In the genomic region with DNA sequence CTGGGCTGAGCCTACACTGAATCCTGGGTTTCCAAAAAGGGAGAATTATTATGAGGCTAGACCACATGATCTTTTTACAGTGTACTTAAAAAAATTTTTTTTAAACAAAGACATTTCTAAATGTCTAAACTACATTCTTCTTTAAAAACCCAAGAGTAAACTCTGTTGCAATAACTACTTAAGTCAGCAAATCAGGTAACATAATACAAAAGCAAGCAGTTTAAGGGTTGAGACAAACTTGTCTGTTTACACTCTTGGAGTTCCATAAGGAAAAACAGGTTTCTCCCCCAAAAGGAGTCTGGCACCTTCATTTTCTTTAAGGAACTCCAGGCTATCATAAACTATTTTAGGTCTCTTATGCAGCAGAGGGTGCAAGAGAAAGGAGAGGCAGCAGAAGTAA, we compare ENCODE assay signal across 34 cellular contexts. TPM values are rescaled to one million over a fixed set of nuclear protein-coding genes. Genes with fewer than 3 reads are reported as not detected.
A peak's percentile ranks its signal among the peaks of the same experiment; 100 is the strongest.
DNase-seq lines count a peak whose midpoint lies in the region; ATAC-seq, FAIRE-seq and TF ChIP-seq lines count a peak whose summit lies in the region.
"Had no signal": no experiment of that assay in that cellular context is flagged by ENCODE, and none has a peak within 500 bp of the region (broad histone marks: within the 10 kb centered on the region; RNA-seq: fewer than 3 reads in every experiment).

No MANE protein-coding gene starts in this region.

- TF ChIP-seq CTCF in HepG2 (CRISPR knock-in tag; IDR thresholded peaks at IDR 0.05) (no peak), right lobe of liver (IDR thresholded peaks at IDR 0.05) (no peak), WTC11 (IDR thresholded peaks at IDR 0.05) (no peak), fibroblast of villous mesenchyme (IDR thresholded peaks at IDR 0.05; ENCODE audit: insufficient read depth, low read depth, low read length) (no peak), type B pancreatic cell (conservative IDR thresholded peaks at IDR 0.05) (no peak), OCI-LY7 (conservative IDR thresholded peaks at IDR 0.05; ENCODE audit: low read length) (no peak)

- peaks cover 9% of the 10 kb centered on the region for H3K36me3 Mint-ChIP-seq in WTC11
- no peaks in the 10 kb centered on the region for H3K36me3 Mint-ChIP-seq in type B pancreatic cell
- H3K36me3 Mint-ChIP-seq in T-cell: no peaks in the 10 kb centered on the region

- no peaks in the 10 kb centered on the region for H3K9me3 ChIP-seq in HepG2 (ENCODE audit: low read length)
- H3K9me3 ChIP-seq in right lobe of liver: no peaks in the 10 kb centered on the region
- H3K9me3 ChIP-seq in OCI-LY7 (ENCODE audit: low read length): no peaks in the 10 kb centered on the region

- TF ChIP-seq EP300 in HepG2 (IDR thresholded peaks at IDR 0.05; ENCODE audit: low read depth in 2 of 2, low read length in 2 of 2): no peak
- TF ChIP-seq EP300 in HepG2 (CRISPR knock-in tag; IDR thresholded peaks at IDR 0.05; ENCODE audit: borderline replicate concordance): no peak

- H3K4me2 ChIP-seq in HepG2 (ENCODE audit: low read depth, low read length) (no peak overlapping the region), OCI-LY7 (ENCODE audit: low read length) (no peak overlapping the region)

- POLR2A ChIA-PET in HepG2 (lab: Yijun Ruan, JAX): no interaction called here
- POLR2A ChIA-PET in WTC11 (lab: Charles Lee): no interaction called here
- POLR2A ChIA-PET in T-cell (lab: Charles Lee): no interaction called here
- POLR2A ChIA-PET in OCI-LY7 (lab: Charles Lee): interaction anchor here (0.6 to 0.7 kb wide), 3 partner anchors 60 to 189 kb away, joined by 3 to 4 read pairs (median 3); no protein-coding TSS in a partner anchor

- H3K27me3 ChIP-seq in HepG2 (ENCODE audit: control insufficient read depth in 1 of 2, insufficient read depth in 2 of 2, low read length in 2 of 2) (no peaks in the 10 kb centered on the region), right lobe of liver (no peaks in the 10 kb centered on the region)
- H3K27me3 ChIP-seq: right atrium auricular region had no signal

- CTCF ChIA-PET in HepG2 (lab: Yijun Ruan, JAX; ENCODE audit: low intra/inter-chr PET ratio, low total read pairs): no interaction called here
- CTCF ChIA-PET in WTC11 (lab: Charles Lee): no interaction called here
- CTCF ChIA-PET in T-cell (lab: Charles Lee): interaction anchor here in 1 of 2 donors (0.7 kb wide), 1 partner anchor 1955 kb away, joined by 3 read pairs; no protein-coding TSS in a partner anchor
- CTCF ChIA-PET in OCI-LY7 (lab: Charles Lee; ENCODE audit: unreplicated experiment): no interaction called here

- no peak for DNase-seq in HepG2 (ENCODE audit: low spot score)
- no peak for DNase-seq in right lobe of liver
- no peak for DNase-seq in WTC11 (ENCODE audit: low spot score)
- peak; percentile 58 for DNase-seq in fibroblast of villous mesenchyme (ENCODE audit: low read depth)
- no peak for DNase-seq in type B pancreatic cell (ENCODE audit: extremely low spot score, unreplicated experiment)
- DNase-seq in T-cell: no peak
- no peak for DNase-seq in AG08396 (ENCODE audit: low spot score)
- DNase-seq in OCI-LY7 (ENCODE audit: low spot score): no peak
- DNase-seq: 8988T; activated CD4-positive, alpha-beta T cell treated with anti-CD3 and anti-CD28 coated beads for 4 hours; activated CD8-positive, alpha-beta T cell treated with anti-CD3 and anti-CD28 coated beads, Interleukin-2, amount 10 ng/mL, durations not matched to agents 7 days and 5 days; hypothalamus; immature natural killer cell; left cardiac atrium; NCI-H146; NCI-H2107; NCI-H446 treated with DMSO at 0.1 percent for 48 hours; OCI-M1; posterior cingulate gyrus; stimulated activated CD4-positive, alpha-beta T cell treated with anti-CD3 and anti-CD28 coated beads, Interleukin-1b, Interleukin-23, amount 100 ng/mL, for 48 hours; stimulated activated naive CD8-positive, alpha-beta T cell treated with anti-CD3 and anti-CD28 coated beads, Interleukin-15, Interleukin-2, amounts not matched to agents 100 U/mL and 50 U/mL, for 24 hours had no signal

- no peaks in the 10 kb centered on the region for H3K36me3 ChIP-seq in HepG2 (replicated peaks in 1 of 2; ENCODE audit: control insufficient read depth in 1 of 2, insufficient read depth in 2 of 2, low read length in 2 of 2)
- H3K36me3 ChIP-seq in right lobe of liver: no peaks in the 10 kb centered on the region
- no peaks in the 10 kb centered on the region for H3K36me3 ChIP-seq in OCI-LY7 (ENCODE audit: insufficient read depth, low read length)
- H3K36me3 ChIP-seq: right atrium auricular region had no signal

- BruUV-seq in HepG2 (replicated peaks; lab: Mats Ljungman, UMichigan) (no TSS peak), OCI-LY7 (replicated peaks; lab: Mats Ljungman, UMichigan) (no TSS peak)

- H3K27ac Mint-ChIP-seq in WTC11: peak overlapping the region; percentile 95
- peak overlapping the region; percentile 5 for H3K27ac Mint-ChIP-seq in type B pancreatic cell
- peak overlapping the region in 1 of 2 donors; percentile 55 for H3K27ac Mint-ChIP-seq in T-cell
- H3K27ac Mint-ChIP-seq: activated CD8-positive, alpha-beta T cell treated with anti-CD3 and anti-CD28 coated beads, Interleukin-2, amount 10 ng/mL, durations not matched to agents 7 days and 5 days; activated naive CD4-positive, alpha-beta T cell treated with anti-CD3 and anti-CD28 coated beads, Interleukin-2, amount 50 U/mL, for 24 hours; immature natural killer cell; memory B cell had no signal

- intact Hi-C loops in HepG2 (cut with micrococcal nuclease; ENCODE audit: unreplicated experiment) (no loop called here), right lobe of liver (cut with DNase I) (no loop called here), OCI-LY7 (cut with micrococcal nuclease; ENCODE audit: unreplicated experiment) (loop anchor here (10.0 kb wide), 1 partner anchor 937 kb away; no protein-coding TSS in a partner anchor)

- H3K4me1 ChIP-seq in HepG2 (ENCODE audit: insufficient read depth, low read length) (no peaks in the 10 kb centered on the region), right lobe of liver (no peaks in the 10 kb centered on the region), OCI-LY7 (ENCODE audit: insufficient read depth, low read length, poor library complexity, severe bottlenecking) (no peaks in the 10 kb centered on the region)
- H3K4me1 ChIP-seq: right atrium auricular region had no signal

- H3K4me3 ChIP-seq in HepG2 (replicated peaks in 1 of 3; ENCODE audit: insufficient read depth in 1 of 3, low read depth in 2 of 3, low read length in 3 of 3): no peak overlapping the region
- no peak overlapping the region for H3K4me3 ChIP-seq in right lobe of liver
- no peak overlapping the region for H3K4me3 ChIP-seq in fibroblast of villous mesenchyme (ENCODE audit: low read depth, low read length)
- no peak overlapping the region for H3K4me3 ChIP-seq in OCI-LY7 (ENCODE audit: low read depth, low read length, poor library complexity, severe bottlenecking)
- H3K4me3 ChIP-seq: right atrium auricular region had no signal

- no peaks in the 10 kb centered on the region for H3K9me2 ChIP-seq in OCI-LY7 (ENCODE audit: insufficient read depth, low read length)

- ATAC-seq in HepG2 (no peak), right lobe of liver (no peak), WTC11 (no peak), T-cell (replicated peaks in 1 of 4) (no peak)
- ATAC-seq: activated CD8-positive, alpha-beta T cell treated with anti-CD3 and anti-CD28 coated beads, Interleukin-2, amount 10 ng/mL, durations not matched to agents 7 days and 5 days; left cardiac atrium; Right ventricle myocardium inferior; stimulated activated naive CD8-positive, alpha-beta T cell treated with anti-CD3 and anti-CD28 coated beads, Interleukin-15, Interleukin-2, amounts not matched to agents 100 U/mL and 50 U/mL, for 24 hours had no signal

- H4K20me1 ChIP-seq in HepG2 (ENCODE audit: insufficient read depth, low read length) (no peaks in the 10 kb centered on the region), OCI-LY7 (ENCODE audit: insufficient read depth, low read length) (no peaks in the 10 kb centered on the region)

- H3K27ac ChIP-seq in HepG2 (ENCODE audit: extremely low read length, insufficient read depth, low read length): no peak overlapping the region
- no peak overlapping the region for H3K27ac ChIP-seq in right lobe of liver
- H3K27ac ChIP-seq in OCI-LY7 (ENCODE audit: low read depth, low read length, poor library complexity, severe bottlenecking): no peak overlapping the region
- H3K27ac ChIP-seq: right atrium auricular region had no signal

- H3K9ac ChIP-seq in HepG2 (ENCODE audit: insufficient read depth, low read depth, low read length): no peak overlapping the region

- FAIRE-seq in HepG2 (lab: Jason Lieb, UNC): no peak
- FAIRE-seq: endothelial cell of umbilical vein, H54, urothelium cell line had no signal

- in situ Hi-C loops in HepG2 (cut with HindIII; ENCODE audit: extremely low pct_ligation_motif_present, low pct_unique_long_range_greater_than_20kb): no loop called here

- H3K9me3 Mint-ChIP-seq in WTC11 (peaks cover 26% of the 10 kb centered on the region), type B pancreatic cell (peaks cover 7% of the 10 kb centered on the region), T-cell (peaks cover 0 to 9% (median 6%) of the 10 kb centered on the region in 3 donors)
- H3K9me3 Mint-ChIP-seq: activated naive CD4-positive, alpha-beta T cell treated with anti-CD3 and anti-CD28 coated beads, Interleukin-2, amount 50 U/mL, for 24 hours; memory B cell had no signal

- no peak for TF ChIP-seq RAD21 in HepG2 (CRISPR knock-in tag; IDR thresholded peaks at IDR 0.05)

- H3K4me3 Mint-ChIP-seq in WTC11 (peak overlapping the region; percentile 30; the same call in 1 of the 2 replicates), type B pancreatic cell (peak overlapping the region; percentile 37), T-cell (no peak overlapping the region)
- H3K4me3 Mint-ChIP-seq: activated CD8-positive, alpha-beta T cell treated with anti-CD3 and anti-CD28 coated beads, Interleukin-2, amount 10 ng/mL, durations not matched to agents 7 days and 5 days; activated naive CD4-positive, alpha-beta T cell treated with anti-CD3 and anti-CD28 coated beads, Interleukin-2, amount 50 U/mL, for 24 hours; immature natural killer cell; memory B cell had no signal

- H2AFZ ChIP-seq in HepG2 (ENCODE audit: low read length) (no peak overlapping the region), OCI-LY7 (ENCODE audit: low read length) (no peak overlapping the region)

- H3K27me3 Mint-ChIP-seq in WTC11 (ENCODE audit: low read depth) (no peaks in the 10 kb centered on the region), type B pancreatic cell (no peaks in the 10 kb centered on the region), T-cell (no peaks in the 10 kb centered on the region)

- TF ChIP-seq POLR2A in HepG2 (IDR thresholded peaks at IDR 0.05; ENCODE audit: insufficient read depth in 1 of 2, low read depth in 2 of 2, low read length in 2 of 2) (no peak), right lobe of liver (IDR thresholded peaks at IDR 0.05) (no peak)

- H3K4me1 Mint-ChIP-seq in WTC11: peaks cover 38% of the 10 kb centered on the region
- peaks cover 5% of the 10 kb centered on the region for H3K4me1 Mint-ChIP-seq in type B pancreatic cell (ENCODE audit: unreplicated experiment)
- H3K4me1 Mint-ChIP-seq in T-cell: no peaks in the 10 kb centered on the region
- H3K4me1 Mint-ChIP-seq: activated naive CD4-positive, alpha-beta T cell treated with anti-CD3 and anti-CD28 coated beads, Interleukin-2, amount 50 U/mL, for 24 hours; immature natural killer cell; memory B cell had no signal

- H3K79me2 ChIP-seq in HepG2 (ENCODE audit: insufficient read depth, low read length) (no peaks in the 10 kb centered on the region), OCI-LY7 (ENCODE audit: insufficient read depth, low read depth, low read length) (no peaks in the 10 kb centered on the region)

RNA-seq across cellular contexts. Expression of a gene that starts 12.5 kb away (rescaled TPM):
- total RNA-seq in HepG2 (2016; rRNA removed; fragmentation: Illumina TruSeq; extraction: Trizol) (not detected in 2 replicates), right lobe of liver (under 1 TPM in 1 of 6 experiments, not detected in 5; 0.15 TPM), WTC11 (2021) (1.1 to 2.2 TPM (median 1.3 TPM) in 3 replicates), fibroblast of villous mesenchyme (0.43 TPM in 1 of 2 replicates, not detected in the other), type B pancreatic cell (ENCODE audit: low replicate concordance) (0.50 and 3.1 TPM in 2 replicates), T-cell (not detected), OCI-LY7 (2022) (0.30 TPM in 1 of 2 replicates, not detected in the other)
- total RNA-seq in HepG2 (2016; cell fraction: cytosol; rRNA removed; fragmentation: Illumina TruSeq; extraction: Trizol; ENCODE audit: low read depth): not detected in 2 replicates
- not detected in 2 replicates for total RNA-seq in HepG2 (2016; cell fraction: insoluble cytoplasmic fraction; rRNA removed; fragmentation: Illumina TruSeq; extraction: Trizol)
- total RNA-seq in HepG2 (2016; cell fraction: membrane; rRNA removed; fragmentation: Illumina TruSeq; extraction: Trizol): not detected in 2 replicates
- not detected in 2 replicates for total RNA-seq in HepG2 (2016; cell fraction: nucleus; rRNA removed; fragmentation: Illumina TruSeq; extraction: Trizol)
- not detected in 2 replicates for polyA plus RNA-seq in HepG2 (2011; rRNA removed)
- polyA plus RNA-seq in HepG2 (2011; cell fraction: cytosol; rRNA removed): not detected in 2 replicates
- polyA plus RNA-seq in HepG2 (2011; cell fraction: nucleus; rRNA removed): not detected in 2 replicates
- not detected in 2 replicates for polyA plus RNA-seq in HepG2 (2012)
- not detected in 2 replicates for polyA plus RNA-seq in HepG2 (2016; cell fraction: cytosol; fragmentation: Illumina TruSeq; extraction: Trizol; ENCODE audit: low read depth)
- not detected in 2 replicates for polyA plus RNA-seq in HepG2 (2016; cell fraction: insoluble cytoplasmic fraction; fragmentation: Illumina TruSeq; extraction: Trizol; ENCODE audit: low read depth)
- polyA plus RNA-seq in HepG2 (2016; cell fraction: membrane; fragmentation: Illumina TruSeq; extraction: Trizol; ENCODE audit: low read depth): not detected in 2 replicates
- polyA plus RNA-seq in HepG2 (2016; cell fraction: nucleus; fragmentation: Illumina TruSeq; extraction: Trizol; ENCODE audit: insufficient read depth, low read depth): not detected in 2 replicates
- not detected in 2 replicates for polyA minus RNA-seq in HepG2 (2011; rRNA and poly(A)+ RNA removed; ENCODE audit: low replicate concordance)
- polyA minus RNA-seq in HepG2 (2011; cell fraction: cytosol; rRNA and poly(A)+ RNA removed): not detected in 2 replicates
- polyA minus RNA-seq in HepG2 (2011; cell fraction: nucleus; rRNA and poly(A)+ RNA removed): not detected in 2 replicates
- total RNA-seq in OCI-LY7 (2014; rRNA removed; shearing (Covaris generic)): not detected in 2 replicates
- total RNA-seq: activated CD8-positive, alpha-beta T cell treated with anti-CD3 and anti-CD28 coated beads, Interleukin-2, amount 10 ng/mL, durations not matched to agents 7 days and 5 days; chondrocyte; LHCN-M2 had no signal
- polyA plus RNA-seq: immature natural killer cell had no signal

RNA-seq across cellular contexts. Expression of a gene that starts 32.6 kb away (rescaled TPM):
- 14.3 and 18.8 TPM in 2 replicates for total RNA-seq in HepG2 (2016; rRNA removed; fragmentation: Illumina TruSeq; extraction: Trizol)
- 2.4 and 2.5 TPM in 2 replicates for total RNA-seq in HepG2 (2016; cell fraction: cytosol; rRNA removed; fragmentation: Illumina TruSeq; extraction: Trizol; ENCODE audit: low read depth)
- 14.9 and 16.8 TPM in 2 replicates for total RNA-seq in HepG2 (2016; cell fraction: insoluble cytoplasmic fraction; rRNA removed; fragmentation: Illumina TruSeq; extraction: Trizol)
- total RNA-seq in HepG2 (2016; cell fraction: membrane; rRNA removed; fragmentation: Illumina TruSeq; extraction: Trizol): 4.0 and 4.7 TPM in 2 replicates
- 14.8 and 15.8 TPM in 2 replicates for total RNA-seq in HepG2 (2016; cell fraction: nucleus; rRNA removed; fragmentation: Illumina TruSeq; extraction: Trizol)
- 7.4 and 7.6 TPM in 2 replicates for polyA plus RNA-seq in HepG2 (2011; rRNA removed)
- polyA plus RNA-seq in HepG2 (2011; cell fraction: cytosol; rRNA removed): 4.5 and 6.7 TPM in 2 replicates
- polyA plus RNA-seq in HepG2 (2011; cell fraction: nucleus; rRNA removed): 7.4 and 7.5 TPM in 2 replicates
- 7.7 and 9.3 TPM in 2 replicates for polyA plus RNA-seq in HepG2 (2012)
- polyA plus RNA-seq in HepG2 (2016; cell fraction: cytosol; fragmentation: Illumina TruSeq; extraction: Trizol; ENCODE audit: low read depth): 0.67 and 0.69 TPM in 2 replicates
- 12.9 and 13.2 TPM in 2 replicates for polyA plus RNA-seq in HepG2 (2016; cell fraction: insoluble cytoplasmic fraction; fragmentation: Illumina TruSeq; extraction: Trizol; ENCODE audit: low read depth)
- polyA plus RNA-seq in HepG2 (2016; cell fraction: membrane; fragmentation: Illumina TruSeq; extraction: Trizol; ENCODE audit: low read depth): 1.3 and 1.6 TPM in 2 replicates
- 9.9 and 10.8 TPM in 2 replicates for polyA plus RNA-seq in HepG2 (2016; cell fraction: nucleus; fragmentation: Illumina TruSeq; extraction: Trizol; ENCODE audit: insufficient read depth, low read depth)
- 7.8 and 22.8 TPM in 2 replicates for polyA minus RNA-seq in HepG2 (2011; rRNA and poly(A)+ RNA removed; ENCODE audit: low replicate concordance)
- 4.9 TPM in 2 replicates for polyA minus RNA-seq in HepG2 (2011; cell fraction: cytosol; rRNA and poly(A)+ RNA removed)
- 20.4 and 23.3 TPM in 2 replicates for polyA minus RNA-seq in HepG2 (2011; cell fraction: nucleus; rRNA and poly(A)+ RNA removed)
- total RNA-seq in right lobe of liver: 10 to 100 TPM in 5 of 6 experiments, 1 to 10 TPM in 1; 9.2 to 15.5 (median 12.5) TPM
- total RNA-seq in WTC11 (2021): 10.4 to 12.5 TPM (median 12.1 TPM) in 3 replicates
- total RNA-seq in fibroblast of villous mesenchyme: 20.9 and 33.2 TPM in 2 replicates
- total RNA-seq in type B pancreatic cell (ENCODE audit: low replicate concordance): 22.8 and 23.6 TPM in 2 replicates
- 10 to 100 TPM; 28.7 to 34.5 (median 31.2) TPM for total RNA-seq in T-cell
- 17.5 and 28.2 TPM in 2 replicates for total RNA-seq in OCI-LY7 (2014; rRNA removed; shearing (Covaris generic))
- total RNA-seq in OCI-LY7 (2022): 22.6 and 25.7 TPM in 2 replicates

RNA-seq across cellular contexts. Expression of a gene that starts 47.0 kb away (rescaled TPM):
- not detected in 2 replicates for total RNA-seq in HepG2 (2016; rRNA removed; fragmentation: Illumina TruSeq; extraction: Trizol)
- not detected in 2 replicates for total RNA-seq in HepG2 (2016; cell fraction: cytosol; rRNA removed; fragmentation: Illumina TruSeq; extraction: Trizol; ENCODE audit: low read depth)
- not detected in 2 replicates for total RNA-seq in HepG2 (2016; cell fraction: insoluble cytoplasmic fraction; rRNA removed; fragmentation: Illumina TruSeq; extraction: Trizol)
- total RNA-seq in HepG2 (2016; cell fraction: membrane; rRNA removed; fragmentation: Illumina TruSeq; extraction: Trizol): not detected in 2 replicates
- not detected in 2 replicates for total RNA-seq in HepG2 (2016; cell fraction: nucleus; rRNA removed; fragmentation: Illumina TruSeq; extraction: Trizol)
- not detected in 2 replicates for polyA plus RNA-seq in HepG2 (2011; rRNA removed)
- not detected in 2 replicates for polyA plus RNA-seq in HepG2 (2011; cell fraction: cytosol; rRNA removed)
- not detected in 2 replicates for polyA plus RNA-seq in HepG2 (2011; cell fraction: nucleus; rRNA removed)
- polyA plus RNA-seq in HepG2 (2012): not detected in 2 replicates
- not detected in 2 replicates for polyA plus RNA-seq in HepG2 (2016; cell fraction: cytosol; fragmentation: Illumina TruSeq; extraction: Trizol; ENCODE audit: low read depth)
- polyA plus RNA-seq in HepG2 (2016; cell fraction: insoluble cytoplasmic fraction; fragmentation: Illumina TruSeq; extraction: Trizol; ENCODE audit: low read depth): not detected in 2 replicates
- not detected in 2 replicates for polyA plus RNA-seq in HepG2 (2016; cell fraction: membrane; fragmentation: Illumina TruSeq; extraction: Trizol; ENCODE audit: low read depth)
- not detected in 2 replicates for polyA plus RNA-seq in HepG2 (2016; cell fraction: nucleus; fragmentation: Illumina TruSeq; extraction: Trizol; ENCODE audit: insufficient read depth, low read depth)
- polyA minus RNA-seq in HepG2 (2011; rRNA and poly(A)+ RNA removed; ENCODE audit: low replicate concordance): not detected in 2 replicates
- polyA minus RNA-seq in HepG2 (2011; cell fraction: cytosol; rRNA and poly(A)+ RNA removed): not detected in 2 replicates
- polyA minus RNA-seq in HepG2 (2011; cell fraction: nucleus; rRNA and poly(A)+ RNA removed): not detected in 2 replicates
- total RNA-seq in right lobe of liver: not detected
- not detected in 3 replicates for total RNA-seq in WTC11 (2021)
- total RNA-seq in fibroblast of villous mesenchyme: not detected in 2 replicates
- not detected in 2 replicates for total RNA-seq in type B pancreatic cell (ENCODE audit: low replicate concordance)
- total RNA-seq in T-cell: not detected
- not detected in 2 replicates for total RNA-seq in OCI-LY7 (2014; rRNA removed; shearing (Covaris generic))
- not detected in 2 replicates for total RNA-seq in OCI-LY7 (2022)
- total RNA-seq: activated CD8-positive, alpha-beta T cell treated with anti-CD3 and anti-CD28 coated beads, Interleukin-2, amount 10 ng/mL, durations not matched to agents 7 days and 5 days; chondrocyte; endothelial cell of umbilical vein; fibroblast of lung; glomerular endothelial cell; left cardiac atrium; LHCN-M2; right atrium auricular region; Right ventricle myocardium inferior; T-helper 2 cell treated with Interferon-gamma antibody and Interleukin-4, amounts not matched to agents 100 ng/mL and 5 ng/mL, for 36 hours; temporal lobe had no signal
- polyA plus RNA-seq: endothelial cell of umbilical vein, fibroblast of lung, immature natural killer cell had no signal

Comparison
In these comparisons a context has a peak if more than half of its experiments do, and no peak if none do; other contexts are left out.
1. H3K4me3 Mint-ChIP-seq: peak in WTC11 (single experiment) and type B pancreatic cell (single experiment); none in T-cell (0 of 3).